Comparison of ENCODE assay signal across 22 cellular contexts in genomic region chr13:34640931-34641330, GRCh38.
"Had no signal": no experiment of that assay in that cellular context is flagged by ENCODE, and none has a peak within 500 bp of the region (broad histone marks: within the 10 kb centered on the region; RNA-seq: fewer than 3 reads in every experiment).

No MANE protein-coding gene starts in this region.

- H3K4me2 ChIP-seq: KMS-11 had no signal

- H3K4me1 ChIP-seq: Peyer's patch, SJCRH30 had no signal

- DNase-seq: activated CD4-positive, alpha-beta T cell treated with anti-CD3 and anti-CD28 coated beads for 4 hours; activated CD8-positive, alpha-beta memory T cell treated with anti-CD3 and anti-CD28 coated beads, Interleukin-2, amount 50 U/mL, for 4 hours; activated CD8-positive, alpha-beta T cell treated with anti-CD3 and anti-CD28 coated beads for 36 hours; activated gamma-delta T cell treated with Interleukin-2 at 50 U/mL for 16 hours; activated naive CD4-positive, alpha-beta T cell treated with anti-CD3 and anti-CD28 coated beads, Interleukin-2, amount 10 ng/mL, durations not matched to agents 7 days and 5 days; activated naive CD8-positive, alpha-beta T cell treated with anti-CD3 and anti-CD28 coated beads for 36 hours; activated T-cell treated with anti-CD3 and anti-CD28 coated beads, Interleukin-2, amount 50 U/mL, for 72 hours; NCI-H1092; NCI-H1417; NCI-H2029; NCI-H345; NCI-H510A; NCI-H69; NK-92 treated with Interleukin-12 subunit alpha and Interleukin-12 subunit beta, amount 100 ng/mL, for 24 hours; Peyer's patch; Right ventricle myocardium superior; SJCRH30 had no signal

- H3K27ac ChIP-seq: KMS-11, Peyer's patch, RWPE1, SJCRH30 had no signal

- ATAC-seq: activated CD4-positive, CD25-positive, alpha-beta regulatory T cell treated with anti-CD3 and anti-CD28 coated beads, Interleukin-2, amount 50 U/mL, for 24 hours; activated CD8-positive, alpha-beta T cell treated with anti-CD3 and anti-CD28 coated beads for 36 hours; activated T-cell treated with anti-CD3 and anti-CD28 coated beads, Interleukin-2, amount 50 U/mL, for 72 hours had no signal

- H3K36me3 ChIP-seq: Peyer's patch, SJCRH30 had no signal

- H3K4me3 ChIP-seq: Peyer's patch, SJCRH30 had no signal

- H3K27me3 ChIP-seq: Peyer's patch, SJCRH30 had no signal

- H3K27ac Mint-ChIP-seq: activated CD8-positive, alpha-beta T cell treated with anti-CD3 and anti-CD28 coated beads for 36 hours; activated naive CD4-positive, alpha-beta T cell treated with anti-CD3 and anti-CD28 coated beads, Interleukin-2, amount 10 ng/mL, durations not matched to agents 7 days and 5 days; activated naive CD8-positive, alpha-beta T cell treated with anti-CD3 and anti-CD28 coated beads for 36 hours; activated T-cell treated with anti-CD3 and anti-CD28 coated beads, Interleukin-2, amount 50 U/mL, for 72 hours; activated T-helper 2 cell treated with anti-CD3 and anti-CD28 coated beads, Interferon-gamma antibody, Interleukin-2, Interleukin-4, amounts not matched to agents 10 μg/mL and 5 μg/mL and 100 μg/mL, durations not matched to agents 14 hours and 24 hours and 36 hours; T-helper 1 cell treated with Interleukin-12 subunit alpha and Interleukin-12 subunit beta and Interleukin-4 antibody, amounts not matched to agents 30 μg/mL and 1 μg/mL, for 36 hours had no signal

- H3K36me3 Mint-ChIP-seq: activated naive CD4-positive, alpha-beta T cell treated with anti-CD3 and anti-CD28 coated beads, Interleukin-2, amount 10 ng/mL, durations not matched to agents 7 days and 5 days; activated naive CD8-positive, alpha-beta T cell treated with anti-CD3 and anti-CD28 coated beads for 36 hours had no signal

- H3K4me3 Mint-ChIP-seq: activated CD8-positive, alpha-beta T cell treated with anti-CD3 and anti-CD28 coated beads for 36 hours; activated naive CD4-positive, alpha-beta T cell treated with anti-CD3 and anti-CD28 coated beads, Interleukin-2, amount 10 ng/mL, durations not matched to agents 7 days and 5 days; activated naive CD8-positive, alpha-beta T cell treated with anti-CD3 and anti-CD28 coated beads for 36 hours; activated T-cell treated with anti-CD3 and anti-CD28 coated beads, Interleukin-2, amount 50 U/mL, for 72 hours; T-helper 1 cell treated with Interleukin-12 subunit alpha and Interleukin-12 subunit beta and Interleukin-4 antibody, amounts not matched to agents 30 μg/mL and 1 μg/mL, for 36 hours had no signal

- H3K4me1 Mint-ChIP-seq: activated naive CD4-positive, alpha-beta T cell treated with anti-CD3 and anti-CD28 coated beads, Interleukin-2, amount 10 ng/mL, durations not matched to agents 7 days and 5 days; activated naive CD8-positive, alpha-beta T cell treated with anti-CD3 and anti-CD28 coated beads for 36 hours had no signal

- H3K9ac ChIP-seq: KMS-11 had no signal

- H3K9me3 Mint-ChIP-seq: activated naive CD8-positive, alpha-beta T cell treated with anti-CD3 and anti-CD28 coated beads for 36 hours had no signal

- H3K9me3 ChIP-seq: Peyer's patch, SJCRH30 had no signal
